In the genomic region with DNA sequence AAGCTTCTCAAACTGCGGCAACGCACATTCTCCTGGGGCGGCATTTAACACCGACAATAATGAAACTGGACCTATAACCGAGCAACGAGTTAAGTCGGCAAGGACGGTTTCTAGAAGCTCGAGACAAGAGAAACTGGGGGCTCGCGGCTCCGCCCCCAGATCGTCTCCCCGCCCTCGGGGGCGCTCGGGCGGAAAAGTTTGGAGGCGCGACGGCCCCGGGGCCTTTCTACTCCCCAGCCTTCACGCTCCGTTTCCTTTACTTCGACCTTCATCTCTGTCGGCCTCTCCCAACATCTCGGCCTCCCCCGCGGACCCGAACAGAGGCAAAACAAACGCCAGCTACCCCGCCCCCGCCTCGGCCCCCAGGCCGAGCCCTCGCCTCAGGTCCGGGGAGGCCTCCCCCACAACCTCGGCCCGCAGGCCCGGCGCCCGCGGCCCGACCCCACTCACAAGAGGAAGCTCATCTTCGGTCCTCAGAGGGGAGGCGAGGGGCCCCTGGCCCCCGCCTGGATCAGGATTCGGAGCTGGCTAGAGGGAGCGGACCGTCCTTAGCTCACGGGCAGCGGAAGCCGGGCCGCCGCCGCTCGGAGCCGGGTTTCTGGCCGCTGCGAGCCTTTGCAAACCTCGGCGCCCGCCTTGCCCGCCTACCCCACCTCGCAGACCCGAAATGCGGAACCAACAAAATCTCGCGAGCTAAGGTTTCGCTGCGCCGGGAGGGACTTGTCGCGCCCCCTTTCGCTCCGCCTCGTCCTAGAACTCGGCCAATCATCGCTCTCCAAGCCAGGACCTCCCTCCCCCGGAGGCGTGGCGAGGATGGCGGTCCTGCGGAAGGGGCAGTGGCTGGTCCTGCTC, we compare ENCODE assay signal across 1 cellular context.
TF ChIP-seq lines count a peak whose summit lies in the region.

A gene (minus strand): TSS at position 669 of the 852 bp plus-strand sequence. CDS start 205 bp downstream, at position 464.

TF ChIP-seq in HepG2, 621 proteins besides CTCF, POLR2A, EP300 and RAD21 (continued from another document and continues in another):
- TF ChIP-seq, protein P1, sequence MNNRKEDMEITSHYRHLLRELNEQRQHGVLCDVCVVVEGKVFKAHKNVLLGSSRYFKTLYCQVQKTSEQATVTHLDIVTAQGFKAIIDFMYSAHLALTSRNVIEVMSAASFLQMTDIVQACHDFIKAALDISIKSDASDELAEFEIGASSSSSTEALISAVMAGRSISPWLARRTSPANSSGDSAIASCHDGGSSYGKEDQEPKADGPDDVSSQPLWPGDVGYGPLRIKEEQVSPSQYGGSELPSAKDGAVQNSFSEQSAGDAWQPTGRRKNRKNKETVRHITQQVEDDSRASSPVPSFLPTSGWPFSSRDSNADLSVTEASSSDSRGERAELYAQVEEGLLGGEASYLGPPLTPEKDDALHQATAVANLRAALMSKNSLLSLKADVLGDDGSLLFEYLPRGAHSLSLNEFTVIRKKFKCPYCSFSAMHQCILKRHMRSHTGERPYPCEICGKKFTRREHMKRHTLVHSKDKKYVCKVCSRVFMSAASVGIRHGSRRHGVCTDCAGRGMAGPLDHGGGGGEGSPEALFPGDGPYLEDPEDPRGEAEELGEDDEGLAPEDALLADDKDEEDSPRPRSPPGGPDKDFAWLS (CRISPR knock-in tag; IDR thresholded peaks at IDR 0.05; ENCODE audit: borderline replicate concordance), result no peak
- TF ChIP-seq NFYB (CRISPR knock-in tag; IDR thresholded peaks at IDR 0.05), result peak; percentile 75
- TF ChIP-seq, protein P2, sequence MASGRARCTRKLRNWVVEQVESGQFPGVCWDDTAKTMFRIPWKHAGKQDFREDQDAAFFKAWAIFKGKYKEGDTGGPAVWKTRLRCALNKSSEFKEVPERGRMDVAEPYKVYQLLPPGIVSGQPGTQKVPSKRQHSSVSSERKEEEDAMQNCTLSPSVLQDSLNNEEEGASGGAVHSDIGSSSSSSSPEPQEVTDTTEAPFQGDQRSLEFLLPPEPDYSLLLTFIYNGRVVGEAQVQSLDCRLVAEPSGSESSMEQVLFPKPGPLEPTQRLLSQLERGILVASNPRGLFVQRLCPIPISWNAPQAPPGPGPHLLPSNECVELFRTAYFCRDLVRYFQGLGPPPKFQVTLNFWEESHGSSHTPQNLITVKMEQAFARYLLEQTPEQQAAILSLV (CRISPR knock-in tag; IDR thresholded peaks at IDR 0.05; ENCODE audit: borderline replicate concordance), result peak; percentile 83; the same call in 1 of the 2 replicates
- no peak for TF ChIP-seq GZF1 (CRISPR knock-in tag; IDR thresholded peaks at IDR 0.05)
- no peak for TF ChIP-seq ZNF253 (CRISPR knock-in tag; IDR thresholded peaks at IDR 0.05; ENCODE audit: borderline replicate concordance)
- TF ChIP-seq, protein P3, sequence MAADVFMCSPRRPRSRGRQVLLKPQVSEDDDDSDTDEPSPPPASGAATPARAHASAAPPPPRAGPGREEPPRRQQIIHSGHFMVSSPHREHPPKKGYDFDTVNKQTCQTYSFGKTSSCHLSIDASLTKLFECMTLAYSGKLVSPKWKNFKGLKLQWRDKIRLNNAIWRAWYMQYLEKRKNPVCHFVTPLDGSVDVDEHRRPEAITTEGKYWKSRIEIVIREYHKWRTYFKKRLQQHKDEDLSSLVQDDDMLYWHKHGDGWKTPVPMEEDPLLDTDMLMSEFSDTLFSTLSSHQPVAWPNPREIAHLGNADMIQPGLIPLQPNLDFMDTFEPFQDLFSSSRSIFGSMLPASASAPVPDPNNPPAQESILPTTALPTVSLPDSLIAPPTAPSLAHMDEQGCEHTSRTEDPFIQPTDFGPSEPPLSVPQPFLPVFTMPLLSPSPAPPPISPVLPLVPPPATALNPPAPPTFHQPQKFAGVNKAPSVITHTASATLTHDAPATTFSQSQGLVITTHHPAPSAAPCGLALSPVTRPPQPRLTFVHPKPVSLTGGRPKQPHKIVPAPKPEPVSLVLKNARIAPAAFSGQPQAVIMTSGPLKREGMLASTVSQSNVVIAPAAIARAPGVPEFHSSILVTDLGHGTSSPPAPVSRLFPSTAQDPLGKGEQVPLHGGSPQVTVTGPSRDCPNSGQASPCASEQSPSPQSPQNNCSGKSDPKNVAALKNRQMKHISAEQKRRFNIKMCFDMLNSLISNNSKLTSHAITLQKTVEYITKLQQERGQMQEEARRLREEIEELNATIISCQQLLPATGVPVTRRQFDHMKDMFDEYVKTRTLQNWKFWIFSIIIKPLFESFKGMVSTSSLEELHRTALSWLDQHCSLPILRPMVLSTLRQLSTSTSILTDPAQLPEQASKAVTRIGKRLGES (CRISPR knock-in tag; IDR thresholded peaks at IDR 0.05; ENCODE audit: borderline replicate concordance), result peak; percentile 66; the same call in 1 of the 2 replicates
- TF ChIP-seq RNF2 (conservative IDR thresholded peaks at IDR 0.05; ENCODE audit: low read depth), result 0 out of 2 replicates have a peak, but pooled peaks have one; percentile 51
- TF ChIP-seq, protein P4, sequence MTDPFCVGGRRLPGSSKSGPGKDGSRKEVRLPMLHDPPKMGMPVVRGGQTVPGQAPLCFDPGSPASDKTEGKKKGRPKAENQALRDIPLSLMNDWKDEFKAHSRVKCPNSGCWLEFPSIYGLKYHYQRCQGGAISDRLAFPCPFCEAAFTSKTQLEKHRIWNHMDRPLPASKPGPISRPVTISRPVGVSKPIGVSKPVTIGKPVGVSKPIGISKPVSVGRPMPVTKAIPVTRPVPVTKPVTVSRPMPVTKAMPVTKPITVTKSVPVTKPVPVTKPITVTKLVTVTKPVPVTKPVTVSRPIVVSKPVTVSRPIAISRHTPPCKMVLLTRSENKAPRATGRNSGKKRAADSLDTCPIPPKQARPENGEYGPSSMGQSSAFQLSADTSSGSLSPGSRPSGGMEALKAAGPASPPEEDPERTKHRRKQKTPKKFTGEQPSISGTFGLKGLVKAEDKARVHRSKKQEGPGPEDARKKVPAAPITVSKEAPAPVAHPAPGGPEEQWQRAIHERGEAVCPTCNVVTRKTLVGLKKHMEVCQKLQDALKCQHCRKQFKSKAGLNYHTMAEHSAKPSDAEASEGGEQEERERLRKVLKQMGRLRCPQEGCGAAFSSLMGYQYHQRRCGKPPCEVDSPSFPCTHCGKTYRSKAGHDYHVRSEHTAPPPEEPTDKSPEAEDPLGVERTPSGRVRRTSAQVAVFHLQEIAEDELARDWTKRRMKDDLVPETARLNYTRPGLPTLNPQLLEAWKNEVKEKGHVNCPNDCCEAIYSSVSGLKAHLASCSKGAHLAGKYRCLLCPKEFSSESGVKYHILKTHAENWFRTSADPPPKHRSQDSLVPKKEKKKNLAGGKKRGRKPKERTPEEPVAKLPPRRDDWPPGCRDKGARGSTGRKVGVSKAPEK (CRISPR knock-in tag; IDR thresholded peaks at IDR 0.05; ENCODE audit: borderline replicate concordance), result no peak
- no peak for TF ChIP-seq ZNF207 (IDR thresholded peaks at IDR 0.05; ENCODE audit: borderline replicate concordance)
- peak; percentile 92 for TF ChIP-seq KMT2A (CRISPR knock-in tag; IDR thresholded peaks at IDR 0.05)
- no peak for TF ChIP-seq TOPORS (CRISPR knock-in tag; IDR thresholded peaks at IDR 0.05)
- TF ChIP-seq NAIF1 (CRISPR knock-in tag; IDR thresholded peaks at IDR 0.05; ENCODE audit: borderline replicate concordance), result no peak
- TF ChIP-seq, protein P5, sequence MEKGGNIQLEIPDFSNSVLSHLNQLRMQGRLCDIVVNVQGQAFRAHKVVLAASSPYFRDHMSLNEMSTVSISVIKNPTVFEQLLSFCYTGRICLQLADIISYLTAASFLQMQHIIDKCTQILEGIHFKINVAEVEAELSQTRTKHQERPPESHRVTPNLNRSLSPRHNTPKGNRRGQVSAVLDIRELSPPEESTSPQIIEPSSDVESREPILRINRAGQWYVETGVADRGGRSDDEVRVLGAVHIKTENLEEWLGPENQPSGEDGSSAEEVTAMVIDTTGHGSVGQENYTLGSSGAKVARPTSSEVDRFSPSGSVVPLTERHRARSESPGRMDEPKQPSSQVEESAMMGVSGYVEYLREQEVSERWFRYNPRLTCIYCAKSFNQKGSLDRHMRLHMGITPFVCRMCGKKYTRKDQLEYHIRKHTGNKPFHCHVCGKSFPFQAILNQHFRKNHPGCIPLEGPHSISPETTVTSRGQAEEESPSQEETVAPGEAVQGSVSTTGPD (CRISPR knock-in tag; IDR thresholded peaks at IDR 0.05), result peak; percentile 31; the same call in 1 of the 2 replicates
- TF ChIP-seq PHF21A (CRISPR knock-in tag; IDR thresholded peaks at IDR 0.05), result peak; percentile 69
- TF ChIP-seq PAF1 (CRISPR knock-in tag; IDR thresholded peaks at IDR 0.05), result no peak
- 0 out of 2 replicates have a peak, but pooled peaks have one; percentile 12 for TF ChIP-seq NCOR1 (IDR thresholded peaks at IDR 0.05; ENCODE audit: borderline replicate concordance, low read length)
- TF ChIP-seq ZFP90 (CRISPR knock-in tag; IDR thresholded peaks at IDR 0.05; ENCODE audit: borderline replicate concordance), result no peak
- no peak for TF ChIP-seq MBD4 (IDR thresholded peaks at IDR 0.05; ENCODE audit: borderline replicate concordance, low read length)
- TF ChIP-seq GPN1 (CRISPR knock-in tag; IDR thresholded peaks at IDR 0.05; ENCODE audit: borderline replicate concordance), result no peak
- TF ChIP-seq REL (CRISPR knock-in tag; conservative IDR thresholded peaks at IDR 0.05), result no peak
- TF ChIP-seq CREB1 (IDR thresholded peaks at IDR 0.05), result peak; percentile 57; the same call in 1 of the 2 replicates
- TF ChIP-seq CREB1 (CRISPR knock-in tag; IDR thresholded peaks at IDR 0.05), result no peak; the same call in 1 of the 2 replicates
- TF ChIP-seq ZNF790 (CRISPR knock-in tag; IDR thresholded peaks at IDR 0.05; ENCODE audit: borderline replicate concordance), result peak; percentile 68; the same call in 1 of the 2 replicates
- TF ChIP-seq, protein P6, sequence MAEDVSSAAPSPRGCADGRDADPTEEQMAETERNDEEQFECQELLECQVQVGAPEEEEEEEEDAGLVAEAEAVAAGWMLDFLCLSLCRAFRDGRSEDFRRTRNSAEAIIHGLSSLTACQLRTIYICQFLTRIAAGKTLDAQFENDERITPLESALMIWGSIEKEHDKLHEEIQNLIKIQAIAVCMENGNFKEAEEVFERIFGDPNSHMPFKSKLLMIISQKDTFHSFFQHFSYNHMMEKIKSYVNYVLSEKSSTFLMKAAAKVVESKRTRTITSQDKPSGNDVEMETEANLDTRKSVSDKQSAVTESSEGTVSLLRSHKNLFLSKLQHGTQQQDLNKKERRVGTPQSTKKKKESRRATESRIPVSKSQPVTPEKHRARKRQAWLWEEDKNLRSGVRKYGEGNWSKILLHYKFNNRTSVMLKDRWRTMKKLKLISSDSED (CRISPR knock-in tag; IDR thresholded peaks at IDR 0.05), result no peak
- TF ChIP-seq, protein P7, sequence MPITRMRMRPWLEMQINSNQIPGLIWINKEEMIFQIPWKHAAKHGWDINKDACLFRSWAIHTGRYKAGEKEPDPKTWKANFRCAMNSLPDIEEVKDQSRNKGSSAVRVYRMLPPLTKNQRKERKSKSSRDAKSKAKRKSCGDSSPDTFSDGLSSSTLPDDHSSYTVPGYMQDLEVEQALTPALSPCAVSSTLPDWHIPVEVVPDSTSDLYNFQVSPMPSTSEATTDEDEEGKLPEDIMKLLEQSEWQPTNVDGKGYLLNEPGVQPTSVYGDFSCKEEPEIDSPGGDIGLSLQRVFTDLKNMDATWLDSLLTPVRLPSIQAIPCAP (CRISPR knock-in tag; IDR thresholded peaks at IDR 0.05; ENCODE audit: low read depth), result peak; percentile 31
- peak; percentile 99 for TF ChIP-seq POLR2G (IDR thresholded peaks at IDR 0.05; ENCODE audit: low read depth, low read length)
- peak; percentile 34; the same call in 1 of the 2 replicates for TF ChIP-seq RXRB (CRISPR knock-in tag; IDR thresholded peaks at IDR 0.05; ENCODE audit: borderline replicate concordance)
- TF ChIP-seq PHF20 (CRISPR knock-in tag; IDR thresholded peaks at IDR 0.05), result peak; percentile 83
- TF ChIP-seq, protein P8, sequence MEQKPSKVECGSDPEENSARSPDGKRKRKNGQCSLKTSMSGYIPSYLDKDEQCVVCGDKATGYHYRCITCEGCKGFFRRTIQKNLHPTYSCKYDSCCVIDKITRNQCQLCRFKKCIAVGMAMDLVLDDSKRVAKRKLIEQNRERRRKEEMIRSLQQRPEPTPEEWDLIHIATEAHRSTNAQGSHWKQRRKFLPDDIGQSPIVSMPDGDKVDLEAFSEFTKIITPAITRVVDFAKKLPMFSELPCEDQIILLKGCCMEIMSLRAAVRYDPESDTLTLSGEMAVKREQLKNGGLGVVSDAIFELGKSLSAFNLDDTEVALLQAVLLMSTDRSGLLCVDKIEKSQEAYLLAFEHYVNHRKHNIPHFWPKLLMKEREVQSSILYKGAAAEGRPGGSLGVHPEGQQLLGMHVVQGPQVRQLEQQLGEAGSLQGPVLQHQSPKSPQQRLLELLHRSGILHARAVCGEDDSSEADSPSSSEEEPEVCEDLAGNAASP (CRISPR knock-in tag; IDR thresholded peaks at IDR 0.05; ENCODE audit: borderline replicate concordance), result peak; percentile 76
- TF ChIP-seq SRSF9 (IDR thresholded peaks at IDR 0.05; ENCODE audit: borderline replicate concordance, insufficient read depth, low read depth, low read length, poor library complexity, severe bottlenecking), result no peak
- peak; percentile 92 for TF ChIP-seq KDM5A (IDR thresholded peaks at IDR 0.05; ENCODE audit: borderline replicate concordance, low read length)
- TF ChIP-seq, protein P9, sequence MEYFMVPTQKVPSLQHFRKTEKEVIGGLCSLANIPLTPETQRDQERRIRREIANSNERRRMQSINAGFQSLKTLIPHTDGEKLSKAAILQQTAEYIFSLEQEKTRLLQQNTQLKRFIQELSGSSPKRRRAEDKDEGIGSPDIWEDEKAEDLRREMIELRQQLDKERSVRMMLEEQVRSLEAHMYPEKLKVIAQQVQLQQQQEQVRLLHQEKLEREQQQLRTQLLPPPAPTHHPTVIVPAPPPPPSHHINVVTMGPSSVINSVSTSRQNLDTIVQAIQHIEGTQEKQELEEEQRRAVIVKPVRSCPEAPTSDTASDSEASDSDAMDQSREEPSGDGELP (IDR thresholded peaks at IDR 0.05; ENCODE audit: borderline replicate concordance, low read depth), result no peak; the same call in 1 of the 2 replicates
- TF ChIP-seq KMT2B (CRISPR knock-in tag; IDR thresholded peaks at IDR 0.05), result peak; percentile 88
- TF ChIP-seq ATF7-NPFF (CRISPR knock-in tag; IDR thresholded peaks at IDR 0.05; ENCODE audit: low read depth), result 0 out of 2 replicates have a peak, but pooled peaks have one; percentile 9
- peak; percentile 13; the same call in 1 of the 2 replicates for TF ChIP-seq GATAD2A (CRISPR knock-in tag; IDR thresholded peaks at IDR 0.05)
- TF ChIP-seq, protein P10, sequence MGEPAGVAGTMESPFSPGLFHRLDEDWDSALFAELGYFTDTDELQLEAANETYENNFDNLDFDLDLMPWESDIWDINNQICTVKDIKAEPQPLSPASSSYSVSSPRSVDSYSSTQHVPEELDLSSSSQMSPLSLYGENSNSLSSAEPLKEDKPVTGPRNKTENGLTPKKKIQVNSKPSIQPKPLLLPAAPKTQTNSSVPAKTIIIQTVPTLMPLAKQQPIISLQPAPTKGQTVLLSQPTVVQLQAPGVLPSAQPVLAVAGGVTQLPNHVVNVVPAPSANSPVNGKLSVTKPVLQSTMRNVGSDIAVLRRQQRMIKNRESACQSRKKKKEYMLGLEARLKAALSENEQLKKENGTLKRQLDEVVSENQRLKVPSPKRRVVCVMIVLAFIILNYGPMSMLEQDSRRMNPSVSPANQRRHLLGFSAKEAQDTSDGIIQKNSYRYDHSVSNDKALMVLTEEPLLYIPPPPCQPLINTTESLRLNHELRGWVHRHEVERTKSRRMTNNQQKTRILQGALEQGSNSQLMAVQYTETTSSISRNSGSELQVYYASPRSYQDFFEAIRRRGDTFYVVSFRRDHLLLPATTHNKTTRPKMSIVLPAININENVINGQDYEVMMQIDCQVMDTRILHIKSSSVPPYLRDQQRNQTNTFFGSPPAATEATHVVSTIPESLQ (CRISPR knock-in tag; conservative IDR thresholded peaks at IDR 0.05), result no peak
- no peak; the same call in 1 of the 2 replicates for TF ChIP-seq ZNF749 (CRISPR knock-in tag; IDR thresholded peaks at IDR 0.05; ENCODE audit: borderline replicate concordance)
